Comparison of ENCODE assay signal across 8 cellular contexts in the genomic region with DNA sequence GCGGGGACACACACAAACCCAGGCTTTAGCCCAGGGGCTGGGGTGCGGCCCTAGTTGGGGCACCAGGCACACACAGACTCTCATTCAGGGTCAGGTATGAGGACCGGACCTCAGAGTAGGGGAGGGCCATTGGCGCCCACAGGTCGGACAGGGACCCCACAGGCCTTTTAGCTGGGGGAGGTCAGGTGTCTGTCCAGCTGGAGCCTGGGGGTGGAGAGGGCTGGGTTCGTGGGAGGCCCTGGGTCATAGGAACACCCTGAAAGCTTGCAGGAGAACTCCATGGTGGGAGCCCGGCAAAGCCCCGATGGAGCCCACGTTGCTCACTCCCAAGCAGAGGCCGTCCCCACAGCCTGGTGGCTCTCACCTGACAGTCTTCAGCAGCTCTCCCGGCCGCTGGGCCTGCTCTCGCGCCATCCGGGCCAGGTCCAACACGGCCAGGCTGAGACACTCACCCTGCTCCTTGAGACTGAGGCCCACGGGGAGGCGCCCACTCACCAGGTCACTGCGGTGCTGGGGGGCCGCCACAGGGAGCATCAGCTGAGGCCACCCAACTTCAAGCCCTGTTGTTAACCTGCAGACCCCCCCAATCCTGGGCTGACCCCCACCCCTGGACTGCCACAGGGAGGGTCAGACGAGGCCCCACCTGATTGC. TPM values are rescaled to one million over a fixed set of nuclear protein-coding genes. Genes with fewer than 3 reads are reported as not detected.
DNase-seq lines count a peak whose midpoint lies in the region; ATAC-seq and TF ChIP-seq lines count a peak whose summit lies in the region.
"Had no signal": no experiment of that assay in that cellular context is flagged by ENCODE, and none has a peak within 500 bp of the region (broad histone marks: within the 10 kb centered on the region; RNA-seq: fewer than 3 reads in every experiment).

No MANE protein-coding gene starts in this region.

- no peaks in the 10 kb centered on the region for H3K4me1 ChIP-seq in breast epithelium

- H3K36me3 ChIP-seq in breast epithelium = no peaks in the 10 kb centered on the region

- no peak for ATAC-seq in HG03432 (IDR thresholded peaks at IDR 0.05; ENCODE audit: unreplicated experiment)

- H3K27ac ChIP-seq in breast epithelium (peak overlapping the region; percentile 11 to 67), temporal lobe (ENCODE audit: low read depth, low read length) (peak overlapping the region; percentile 34)

- no peak for TF ChIP-seq POLR2A in breast epithelium (IDR thresholded peaks at IDR 0.05)

- H3K9me3 ChIP-seq in breast epithelium = no peaks in the 10 kb centered on the region

- H3K4me3 ChIP-seq in HFF-Myc (replicated peaks; ENCODE audit: low read depth, low read length) (peak overlapping the region; percentile 62), breast epithelium (peak overlapping the region in 2 of 3 donors; percentile 46 to 59)

- H3K27me3 ChIP-seq in breast epithelium = peaks cover 0 to 2% of the 10 kb centered on the region in 2 donors

- intact Hi-C loops in breast epithelium (cut with DNase I; ENCODE audit: low total_unique reads) = no loop called here

- TF ChIP-seq CTCF in HFF-Myc (IDR thresholded peaks at IDR 0.05; ENCODE audit: low read depth, low read length, missing control alignments) (no peak), breast epithelium (IDR thresholded peaks at IDR 0.05) (no peak)

- DNase-seq in HFF-Myc (ENCODE audit: extremely low read depth, low read depth) (no peak), breast epithelium (ENCODE audit: low spot score in 2 of 2) (no peak), islet precursor cell (peak; percentile 47), HuH-7 (ENCODE audit: low spot score) (no peak), DMS114 treated with DMSO at 0.1 percent for 48 hours (lab: John Stamatoyannopoulos, UW; ENCODE audit: unreplicated experiment) (no peak)

RNA-seq across cellular contexts. Expression of gene JAK3, which starts 5.0 kb away (rescaled TPM):
- 10 to 100 TPM in 1 of 3 donors, 1 to 10 TPM in 2; 2.8 to 13.1 (median 3.5) TPM for total RNA-seq in breast epithelium
- 0.98 TPM for total RNA-seq in temporal lobe

RNA-seq across cellular contexts. Expression of gene RPL18A, which starts 16.9 kb away (rescaled TPM):
- total RNA-seq in breast epithelium (1,000 to 10,000 TPM; 1,333 to 1,973 (median 1,587) TPM), temporal lobe (714 TPM)

RNA-seq across cellular contexts. Expression of gene INSL3, which starts 21.5 kb away (rescaled TPM):
- under 1 TPM in 1 of 3 donors, not detected in 2; 0.66 TPM for total RNA-seq in breast epithelium
- total RNA-seq in temporal lobe = not detected
- total RNA-seq: sciatic nerve had no signal

RNA-seq across cellular contexts. Expression of gene SLC5A5, which starts 29.0 kb away (rescaled TPM):
- total RNA-seq in breast epithelium (not detected), temporal lobe (1.5 TPM)
- total RNA-seq: sciatic nerve had no signal

RNA-seq across cellular contexts. Expression of gene B3GNT3, which starts 47.9 kb away (rescaled TPM):
- 1 to 10 TPM in 2 of 3 donors, under 1 TPM in 1; 0.32 to 6.9 (median 2.0) TPM for total RNA-seq in breast epithelium
- total RNA-seq in temporal lobe = not detected
